In genomic region chr22:20980938-20981722, GRCh38 we compare ENCODE assay signal across 8 cellular contexts. TPM values are rescaled to one million over a fixed set of nuclear protein-coding genes. Genes with fewer than 3 reads are reported as not detected.
A peak's percentile ranks its signal among the peaks of the same experiment; 100 is the strongest.
DNase-seq lines count a peak whose midpoint lies in the region; ATAC-seq and TF ChIP-seq lines count a peak whose summit lies in the region.

No MANE protein-coding gene starts in this region.

- ATAC-seq in activated CD8-positive, alpha-beta T cell treated with anti-CD3 and anti-CD28 coated beads, Interleukin-2, amount 10 ng/mL, durations not matched to agents 7 days and 5 days: no peak
- no peak for ATAC-seq in stimulated activated effector memory CD8-positive, alpha-beta T cell treated with anti-CD3 and anti-CD28 coated beads, Interleukin-12 subunit alpha, Interleukin-12 subunit beta, amount 100 ng/mL, for 72 hours
- ATAC-seq in GM18868 (IDR thresholded peaks at IDR 0.05; ENCODE audit: unreplicated experiment) (no peak), GM18498 (IDR thresholded peaks at IDR 0.05; ENCODE audit: unreplicated experiment) (no peak)

- H3K36me3 ChIP-seq in iPS DF 6.9 (ENCODE audit: control insufficient read depth, insufficient read depth, low read length): peaks cover 5% of the 10 kb centered on the region; the same call in 1 of the 2 replicates

- peaks cover 23% of the 10 kb centered on the region for H3K36me3 Mint-ChIP-seq in HFFc6 (ENCODE audit: low read depth)
- H3K36me3 Mint-ChIP-seq in activated CD8-positive, alpha-beta T cell treated with anti-CD3 and anti-CD28 coated beads, Interleukin-2, amount 10 ng/mL, durations not matched to agents 7 days and 5 days (ENCODE audit: low read depth): peaks cover 13% of the 10 kb centered on the region
- H3K36me3 Mint-ChIP-seq in stimulated activated effector memory CD8-positive, alpha-beta T cell treated with anti-CD3 and anti-CD28 coated beads, Interleukin-12 subunit alpha, Interleukin-12 subunit beta, amount 100 ng/mL, for 72 hours: peaks cover 29% of the 10 kb centered on the region

- DNase-seq in HFFc6: no peak
- DNase-seq in activated CD8-positive, alpha-beta T cell treated with anti-CD3 and anti-CD28 coated beads, Interleukin-2, amount 10 ng/mL, durations not matched to agents 7 days and 5 days: no peak
- no peak for DNase-seq in iPS DF 6.9 (ENCODE audit: low read depth, low spot score)
- no peak for DNase-seq in stimulated activated effector memory CD8-positive, alpha-beta T cell treated with anti-CD3 and anti-CD28 coated beads, Interleukin-12 subunit alpha, Interleukin-12 subunit beta, amount 100 ng/mL, for 72 hours (ENCODE audit: low spot score in 2 of 2)
- DNase-seq in globus pallidus (ENCODE audit: low spot score): no peak
- DNase-seq in HPDE6-E6E7 (ENCODE audit: extremely low spot score): no peak

- H3K9me3 ChIP-seq in iPS DF 6.9 (ENCODE audit: control insufficient read depth, insufficient read depth, low read length): no peaks in the 10 kb centered on the region

- H3K9me3 Mint-ChIP-seq in HFFc6: peaks cover 16% of the 10 kb centered on the region
- H3K9me3 Mint-ChIP-seq in activated CD8-positive, alpha-beta T cell treated with anti-CD3 and anti-CD28 coated beads, Interleukin-2, amount 10 ng/mL, durations not matched to agents 7 days and 5 days (ENCODE audit: insufficient read depth): peaks cover 11% of the 10 kb centered on the region
- peaks cover 2% of the 10 kb centered on the region for H3K9me3 Mint-ChIP-seq in stimulated activated effector memory CD8-positive, alpha-beta T cell treated with anti-CD3 and anti-CD28 coated beads, Interleukin-12 subunit alpha, Interleukin-12 subunit beta, amount 100 ng/mL, for 72 hours

- H3K4me1 Mint-ChIP-seq in HFFc6 (ENCODE audit: low read depth): peaks cover 23% of the 10 kb centered on the region
- peaks cover 38% of the 10 kb centered on the region for H3K4me1 Mint-ChIP-seq in activated CD8-positive, alpha-beta T cell treated with anti-CD3 and anti-CD28 coated beads, Interleukin-2, amount 10 ng/mL, durations not matched to agents 7 days and 5 days (ENCODE audit: low read depth)
- peaks cover 50% of the 10 kb centered on the region for H3K4me1 Mint-ChIP-seq in stimulated activated effector memory CD8-positive, alpha-beta T cell treated with anti-CD3 and anti-CD28 coated beads, Interleukin-12 subunit alpha, Interleukin-12 subunit beta, amount 100 ng/mL, for 72 hours

- H3K4me1 ChIP-seq in iPS DF 6.9 (ENCODE audit: control insufficient read depth, insufficient read depth, low read length): peaks cover 5% of the 10 kb centered on the region

- CTCF ChIA-PET in activated CD8-positive, alpha-beta T cell treated with anti-CD3 and anti-CD28 coated beads, Interleukin-2, amount 10 ng/mL, durations not matched to agents 7 days and 5 days (lab: Charles Lee): interaction anchor here (0.7 to 2.1 kb wide), 5 partner anchors 8 to 64 kb away, joined by 3 to 6 read pairs (median 4); no protein-coding TSS in a partner anchor

- POLR2A ChIA-PET in activated CD8-positive, alpha-beta T cell treated with anti-CD3 and anti-CD28 coated beads, Interleukin-2, amount 10 ng/mL, durations not matched to agents 7 days and 5 days (lab: Charles Lee): interaction anchor here (1.7 to 4.2 kb wide), 2 partner anchors 18 to 21 kb away, joined by 7 to 17 read pairs; partner anchors contain the start of gene THAP7

- no peaks in the 10 kb centered on the region for H3K27me3 ChIP-seq in iPS DF 6.9 (ENCODE audit: control insufficient read depth, insufficient read depth, low read length)

- no peak overlapping the region for H3K27ac ChIP-seq in iPS DF 6.9 (ENCODE audit: low read length)

- peak overlapping the region; percentile 83; the same call in 1 of the 2 replicates for H3K4me3 ChIP-seq in iPS DF 6.9 (ENCODE audit: low read length)

- peak overlapping the region; percentile 95 for H3K4me3 Mint-ChIP-seq in HFFc6
- H3K4me3 Mint-ChIP-seq in activated CD8-positive, alpha-beta T cell treated with anti-CD3 and anti-CD28 coated beads, Interleukin-2, amount 10 ng/mL, durations not matched to agents 7 days and 5 days: peak overlapping the region; percentile 93
- peak overlapping the region; percentile 96 for H3K4me3 Mint-ChIP-seq in stimulated activated effector memory CD8-positive, alpha-beta T cell treated with anti-CD3 and anti-CD28 coated beads, Interleukin-12 subunit alpha, Interleukin-12 subunit beta, amount 100 ng/mL, for 72 hours

- WGBS in iPS DF 6.9 (ENCODE audit: insufficient coverage, insufficient read length): no CpG with 5 or more reads among the region's 10 CpGs

- peak overlapping the region; percentile 79 for H3K27ac Mint-ChIP-seq in HFFc6
- H3K27ac Mint-ChIP-seq in activated CD8-positive, alpha-beta T cell treated with anti-CD3 and anti-CD28 coated beads, Interleukin-2, amount 10 ng/mL, durations not matched to agents 7 days and 5 days: peak overlapping the region; percentile 95
- H3K27ac Mint-ChIP-seq in stimulated activated effector memory CD8-positive, alpha-beta T cell treated with anti-CD3 and anti-CD28 coated beads, Interleukin-12 subunit alpha, Interleukin-12 subunit beta, amount 100 ng/mL, for 72 hours: peak overlapping the region; percentile 94

- H3K27me3 Mint-ChIP-seq in HFFc6 (ENCODE audit: insufficient read depth): no peaks in the 10 kb centered on the region; the same call in 1 of the 2 replicates
- peaks cover 2% of the 10 kb centered on the region for H3K27me3 Mint-ChIP-seq in activated CD8-positive, alpha-beta T cell treated with anti-CD3 and anti-CD28 coated beads, Interleukin-2, amount 10 ng/mL, durations not matched to agents 7 days and 5 days (ENCODE audit: low read depth)

- TF ChIP-seq CTCF in HFFc6 (IDR thresholded peaks at IDR 0.05): no peak

RNA-seq across cellular contexts. Expression of gene LZTR1, which starts 1.0 kb away (rescaled TPM):
- 10 to 100 TPM; 50.6 to 64.0 (median 57.2) TPM for total RNA-seq in HFFc6 (2021; fragmentation: NEBNext Ultra II Directional; extraction: Animal tissue kit (Norgen Biotek cat#: 25700))
- total RNA-seq in activated CD8-positive, alpha-beta T cell treated with anti-CD3 and anti-CD28 coated beads, Interleukin-2, amount 10 ng/mL, durations not matched to agents 7 days and 5 days: 10 to 100 TPM; 56.2 to 58.0 TPM

RNA-seq across cellular contexts. Expression of gene AIFM3, which starts 14.1 kb away (rescaled TPM):
- under 1 TPM in 3 of 6 experiments, not detected in 3; 0.15 to 0.51 (median 0.31) TPM for total RNA-seq in HFFc6 (2021; fragmentation: NEBNext Ultra II Directional; extraction: Animal tissue kit (Norgen Biotek cat#: 25700))
- under 1 TPM; 0.37 to 0.39 TPM for total RNA-seq in activated CD8-positive, alpha-beta T cell treated with anti-CD3 and anti-CD28 coated beads, Interleukin-2, amount 10 ng/mL, durations not matched to agents 7 days and 5 days

RNA-seq across cellular contexts. Expression of gene THAP7, which starts 20.8 kb away (rescaled TPM):
- total RNA-seq in HFFc6 (2021; fragmentation: NEBNext Ultra II Directional; extraction: Animal tissue kit (Norgen Biotek cat#: 25700)): 10 to 100 TPM; 17.8 to 23.1 (median 21.1) TPM
- 10 to 100 TPM; 31.7 to 32.0 TPM for total RNA-seq in activated CD8-positive, alpha-beta T cell treated with anti-CD3 and anti-CD28 coated beads, Interleukin-2, amount 10 ng/mL, durations not matched to agents 7 days and 5 days

RNA-seq across cellular contexts. Expression of gene P2RX6, which starts 33.8 kb away (rescaled TPM):
- 1 to 10 TPM; 1.6 to 4.0 (median 1.9) TPM for total RNA-seq in HFFc6 (2021; fragmentation: NEBNext Ultra II Directional; extraction: Animal tissue kit (Norgen Biotek cat#: 25700))
- under 1 TPM; 0.50 to 0.63 TPM for total RNA-seq in activated CD8-positive, alpha-beta T cell treated with anti-CD3 and anti-CD28 coated beads, Interleukin-2, amount 10 ng/mL, durations not matched to agents 7 days and 5 days

RNA-seq across cellular contexts. Expression of gene SLC7A4, which starts 51.2 kb away (rescaled TPM):
- under 1 TPM in 1 of 6 experiments, not detected in 5; 0.07 TPM for total RNA-seq in HFFc6 (2021; fragmentation: NEBNext Ultra II Directional; extraction: Animal tissue kit (Norgen Biotek cat#: 25700))
- total RNA-seq in activated CD8-positive, alpha-beta T cell treated with anti-CD3 and anti-CD28 coated beads, Interleukin-2, amount 10 ng/mL, durations not matched to agents 7 days and 5 days: under 1 TPM; 0.16 to 0.21 TPM
